Comparison of ENCODE assay signal across 10 cellular contexts in genomic region chr1:26852701-26853100, GRCh38. TPM values are rescaled to one million over a fixed set of nuclear protein-coding genes. Genes with fewer than 3 reads are reported as not detected.
DNase-seq lines count a peak whose midpoint lies in the region; ATAC-seq and TF ChIP-seq lines count a peak whose summit lies in the region.
"Had no signal": no experiment of that assay in that cellular context is flagged by ENCODE, and none has a peak within 500 bp of the region (broad histone marks: within the 10 kb centered on the region; RNA-seq: fewer than 3 reads in every experiment).

No MANE protein-coding gene starts in this region.

- H3K27ac Mint-ChIP-seq in HFFc6: peak overlapping the region; percentile 70
- H3K27ac Mint-ChIP-seq in stimulated activated effector memory CD8-positive, alpha-beta T cell treated with anti-CD3 and anti-CD28 coated beads, Interleukin-12 subunit alpha, Interleukin-12 subunit beta, amount 100 ng/mL, for 72 hours: peak overlapping the region; percentile 24
- H3K27ac Mint-ChIP-seq: activated naive CD8-positive, alpha-beta T cell had no signal

- peaks cover 1% of the 10 kb centered on the region; the same call in 1 of the 2 replicates for H3K27me3 Mint-ChIP-seq in HFFc6 (ENCODE audit: insufficient read depth)
- H3K27me3 Mint-ChIP-seq: activated naive CD8-positive, alpha-beta T cell had no signal

- TF ChIP-seq CTCF in HFFc6 (IDR thresholded peaks at IDR 0.05) (no peak), body of pancreas (IDR thresholded peaks at IDR 0.05) (no peak)

- ATAC-seq in body of pancreas (peak; percentile 21), GM21723 (IDR thresholded peaks at IDR 0.05; ENCODE audit: unreplicated experiment) (no peak), left cardiac atrium (no peak)
- no peak for ATAC-seq in stimulated activated effector memory CD8-positive, alpha-beta T cell treated with anti-CD3 and anti-CD28 coated beads, Interleukin-12 subunit alpha, Interleukin-12 subunit beta, amount 100 ng/mL, for 72 hours

- no peak for TF ChIP-seq POLR2A in body of pancreas (IDR thresholded peaks at IDR 0.05)

- H3K9me3 ChIP-seq in body of pancreas: no peaks in the 10 kb centered on the region
- H3K9me3 ChIP-seq: lower lobe of right lung, right atrium auricular region had no signal

- WGBS in body of pancreas, 2 donors: 63 to 69% methylated on average over 9 of the region's 9 CpGs

- H3K27ac ChIP-seq in body of pancreas: no peak overlapping the region
- H3K27ac ChIP-seq: lower lobe of right lung, right atrium auricular region had no signal

- intact Hi-C loops in body of pancreas (cut with DNase I): no loop called here
- intact Hi-C loops in left cardiac atrium (cut with DNase I): loop anchor here in 1 of 2 donors (2.0 kb wide), 1 partner anchor 26 kb away; no protein-coding TSS in a partner anchor

- H3K9me3 Mint-ChIP-seq in HFFc6: no peaks in the 10 kb centered on the region
- no peaks in the 10 kb centered on the region for H3K9me3 Mint-ChIP-seq in stimulated activated effector memory CD8-positive, alpha-beta T cell treated with anti-CD3 and anti-CD28 coated beads, Interleukin-12 subunit alpha, Interleukin-12 subunit beta, amount 100 ng/mL, for 72 hours
- H3K9me3 Mint-ChIP-seq: CD8-positive, alpha-beta memory T cell had no signal

- no peaks in the 10 kb centered on the region for H3K27me3 ChIP-seq in body of pancreas
- H3K27me3 ChIP-seq: right atrium auricular region had no signal

- H3K4me1 Mint-ChIP-seq in HFFc6 (ENCODE audit: low read depth): peaks cover 30% of the 10 kb centered on the region
- peaks cover 30% of the 10 kb centered on the region for H3K4me1 Mint-ChIP-seq in stimulated activated effector memory CD8-positive, alpha-beta T cell treated with anti-CD3 and anti-CD28 coated beads, Interleukin-12 subunit alpha, Interleukin-12 subunit beta, amount 100 ng/mL, for 72 hours

- no peak overlapping the region for H3K4me3 Mint-ChIP-seq in HFFc6
- no peak overlapping the region for H3K4me3 Mint-ChIP-seq in stimulated activated effector memory CD8-positive, alpha-beta T cell treated with anti-CD3 and anti-CD28 coated beads, Interleukin-12 subunit alpha, Interleukin-12 subunit beta, amount 100 ng/mL, for 72 hours
- H3K4me3 Mint-ChIP-seq: activated naive CD8-positive, alpha-beta T cell had no signal

- no peak overlapping the region for H3K4me3 ChIP-seq in body of pancreas
- H3K4me3 ChIP-seq: coronary artery, lower lobe of right lung, right atrium auricular region had no signal

- DNase-seq in HFFc6 (no peak), body of pancreas (no peak), left cardiac atrium (no peak)
- DNase-seq in stimulated activated effector memory CD8-positive, alpha-beta T cell treated with anti-CD3 and anti-CD28 coated beads, Interleukin-12 subunit alpha, Interleukin-12 subunit beta, amount 100 ng/mL, for 72 hours (ENCODE audit: low spot score in 2 of 2): no peak

- H3K36me3 Mint-ChIP-seq in HFFc6 (ENCODE audit: low read depth): peaks cover 17% of the 10 kb centered on the region
- H3K36me3 Mint-ChIP-seq in stimulated activated effector memory CD8-positive, alpha-beta T cell treated with anti-CD3 and anti-CD28 coated beads, Interleukin-12 subunit alpha, Interleukin-12 subunit beta, amount 100 ng/mL, for 72 hours: peaks cover 100% of the 10 kb centered on the region

- H3K36me3 ChIP-seq in body of pancreas (replicated peaks in 1 of 2; ENCODE audit: insufficient read depth in 1 of 2, low read depth in 2 of 2): peaks cover 0 to 3% of the 10 kb centered on the region in 2 donors

- no peaks in the 10 kb centered on the region for H3K4me1 ChIP-seq in body of pancreas
- H3K4me1 ChIP-seq: right atrium auricular region had no signal

RNA-seq across cellular contexts. Expression of gene SFN, which starts 10.2 kb away (rescaled TPM):
- under 1 TPM in 4 of 6 experiments, not detected in 2; 0.11 to 0.28 (median 0.20) TPM for total RNA-seq in HFFc6 (2021; fragmentation: NEBNext Ultra II Directional; extraction: Animal tissue kit (Norgen Biotek cat#: 25700))
- total RNA-seq in body of pancreas (1 to 10 TPM in 1 of 2 donors, under 1 TPM in 1; 0.66 to 1.6 TPM), left cardiac atrium (under 1 TPM; 0.18 to 0.42 TPM)

RNA-seq across cellular contexts. Expression of gene ZDHHC18, which starts 26.2 kb away (rescaled TPM):
- total RNA-seq in HFFc6 (2021; fragmentation: NEBNext Ultra II Directional; extraction: Animal tissue kit (Norgen Biotek cat#: 25700)): 10 to 100 TPM; 19.2 to 31.6 (median 23.8) TPM
- total RNA-seq in body of pancreas (1 to 10 TPM; 4.6 to 5.7 TPM), left cardiac atrium (10 to 100 TPM; 15.6 to 18.6 TPM)

RNA-seq across cellular contexts. Expression of gene GPN2, which starts 37.4 kb away (rescaled TPM):
- 10 to 100 TPM; 28.4 to 39.3 (median 36.1) TPM for total RNA-seq in HFFc6 (2021; fragmentation: NEBNext Ultra II Directional; extraction: Animal tissue kit (Norgen Biotek cat#: 25700))
- total RNA-seq in body of pancreas: 10 to 100 TPM in 1 of 2 donors, 1 to 10 TPM in 1; 8.8 to 21.4 TPM
- total RNA-seq in left cardiac atrium: 10 to 100 TPM; 12.9 to 15.3 TPM

RNA-seq across cellular contexts. Expression of gene GPATCH3, which starts 47.6 kb away (rescaled TPM):
- total RNA-seq in HFFc6 (2021; fragmentation: NEBNext Ultra II Directional; extraction: Animal tissue kit (Norgen Biotek cat#: 25700)): 10 to 100 TPM in 3 of 6 experiments, 1 to 10 TPM in 3; 8.6 to 12.0 (median 10.2) TPM
- total RNA-seq in body of pancreas (10 to 100 TPM in 1 of 2 donors, 1 to 10 TPM in 1; 4.9 to 19.4 TPM), left cardiac atrium (10 to 100 TPM in 1 of 2 donors, 1 to 10 TPM in 1; 8.6 to 11.4 TPM)
